Comparison of ENCODE assay signal across 19 cellular contexts in the genomic region with DNA sequence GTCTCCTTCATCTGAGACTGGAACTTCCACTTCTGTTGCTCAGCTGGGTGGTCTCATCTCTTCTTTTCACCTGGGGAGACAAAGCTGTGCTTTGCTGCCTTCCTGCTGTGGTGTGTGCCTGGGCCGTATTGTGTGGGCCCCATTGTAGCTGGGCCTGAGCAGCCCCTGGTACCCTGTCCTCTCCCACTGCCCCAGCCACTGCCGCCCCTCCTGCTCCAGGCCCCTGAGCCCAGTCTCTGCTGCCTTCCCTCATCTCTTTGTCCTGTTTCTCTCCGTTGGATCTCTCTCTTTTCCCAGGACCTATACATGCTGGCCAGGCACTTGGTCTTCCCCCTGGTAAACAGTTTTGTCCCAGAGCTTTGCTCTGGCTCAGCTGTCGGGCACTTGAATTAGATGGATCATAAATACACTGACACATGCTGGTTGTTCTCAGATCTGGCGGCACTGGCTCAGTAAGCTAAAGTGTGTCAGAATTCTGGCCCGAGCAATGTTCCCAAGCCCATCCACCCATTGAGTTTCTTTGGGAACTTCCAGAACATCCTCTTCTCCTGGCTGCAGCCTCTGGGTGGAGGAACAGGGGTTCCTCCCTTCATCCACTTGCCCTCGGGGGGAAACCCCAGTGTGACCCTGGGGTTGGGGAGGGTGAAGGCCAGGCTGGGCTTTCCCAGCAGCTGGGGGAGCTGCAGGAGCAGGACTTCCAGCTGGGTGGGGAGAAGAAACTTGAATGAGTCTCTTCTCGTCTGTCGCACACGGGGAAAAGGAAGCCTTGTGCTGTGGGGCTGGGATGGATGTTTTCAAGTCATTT.
DNase-seq lines count a peak whose midpoint lies in the region; ATAC-seq and TF ChIP-seq lines count a peak whose summit lies in the region.
"Had no signal": no experiment of that assay in that cellular context is flagged by ENCODE, and none has a peak within 500 bp of the region (broad histone marks: within the 10 kb centered on the region; RNA-seq: fewer than 3 reads in every experiment).

No MANE protein-coding gene starts in this region.

- ATAC-seq in GM18909 (IDR thresholded peaks at IDR 0.05; ENCODE audit: poor library complexity, unreplicated experiment): no peak

- DNase-seq in activated effector memory CD4-positive, alpha-beta T cell treated with anti-CD3 and anti-CD28 coated beads, Interleukin-2, amount 50 U/mL, for 16 hours: peak; percentile 42
- no peak for DNase-seq in activated effector memory CD4-positive, alpha-beta T cell treated with Interleukin-2 at 50 U/mL for 16 hours
- DNase-seq in glutamatergic neuron: peak; percentile 9
- DNase-seq in neuronal stem cell (ENCODE audit: low spot score): no peak
- DNase-seq in activated CD4-positive, alpha-beta T cell treated with anti-CD3 and anti-CD28 coated beads, Interleukin-2, amount 10 ng/mL, durations not matched to agents 7 days and 5 days: no peak
- no peak for DNase-seq in hypothalamus (lab: John Stamatoyannopoulos, UW)
- DNase-seq: activated CD4-positive, alpha-beta T cell treated with anti-CD3 and anti-CD28 coated beads, Interleukin-2, amount 50 U/mL, for 1 hour; C1 segment of cervical spinal cord; dermis blood vessel endothelial cell; DMS 273 treated with DMSO at 0.1 percent for 48 hours; erythroblast; MM.1S; NCI-H187 treated with DMSO at 0.1 percent for 48 hours; NCI-H345 had no signal

- no peaks in the 10 kb centered on the region for H3K27me3 ChIP-seq in neuronal stem cell (ENCODE audit: control insufficient read depth in 3 of 3, insufficient read depth in 3 of 3, low read depth in 1 of 3, low read length in 3 of 3)
- H3K27me3 ChIP-seq in thymus (ENCODE audit: control insufficient read depth, insufficient read depth): no peaks in the 10 kb centered on the region

- H2AFZ ChIP-seq in neuronal stem cell (ENCODE audit: low read length): no peak overlapping the region

- H3K36me3 ChIP-seq in neuronal stem cell (replicated peaks in 1 of 2; ENCODE audit: control insufficient read depth in 2 of 2, insufficient read depth in 2 of 2, low read length in 2 of 2) (peaks cover 20 to 87% of the 10 kb centered on the region in 2 donors), thymus (ENCODE audit: control insufficient read depth, insufficient read depth) (peaks cover 65% of the 10 kb centered on the region)

- CTCF ChIA-PET in activated CD4-positive, alpha-beta T cell treated with anti-CD3 and anti-CD28 coated beads, Interleukin-2, amount 10 ng/mL, durations not matched to agents 7 days and 5 days (lab: Charles Lee): interaction anchor here (0.6 to 2.0 kb wide), 3 partner anchors 10 to 220 kb away, joined by 3 to 12 read pairs (median 5); no protein-coding TSS in a partner anchor

- no peak overlapping the region for H3K4me2 ChIP-seq in neuronal stem cell (ENCODE audit: insufficient read depth, low read length, poor library complexity, severe bottlenecking)

- H3K4me3 ChIP-seq in neuronal stem cell (ENCODE audit: low read length in 2 of 2) (no peak overlapping the region), thymus (ENCODE audit: low read length) (peak overlapping the region; percentile 3)

- H3K4ac ChIP-seq in neuronal stem cell (ENCODE audit: low read length): no peak overlapping the region

- H3K9me3 ChIP-seq in neuronal stem cell (replicated peaks in 1 of 2; ENCODE audit: control insufficient read depth in 2 of 2, insufficient read depth in 1 of 2, low read depth in 1 of 2, low read length in 2 of 2): no peaks in the 10 kb centered on the region
- no peaks in the 10 kb centered on the region for H3K9me3 ChIP-seq in thymus (ENCODE audit: control insufficient read depth)

- H3K9ac ChIP-seq in neuronal stem cell (ENCODE audit: low read depth, low read length, poor library complexity): peak overlapping the region; percentile 25

- no peak overlapping the region for H3K23ac ChIP-seq in neuronal stem cell (ENCODE audit: low read depth, low read length, poor library complexity)

- no peak overlapping the region for H4K8ac ChIP-seq in neuronal stem cell (ENCODE audit: low read depth, low read length)

- peaks cover 2% of the 10 kb centered on the region for H3K9me3 Mint-ChIP-seq in glutamatergic neuron (ENCODE audit: unreplicated experiment)
- no peaks in the 10 kb centered on the region for H3K9me3 Mint-ChIP-seq in activated CD4-positive, alpha-beta T cell treated with anti-CD3 and anti-CD28 coated beads, Interleukin-2, amount 10 ng/mL, durations not matched to agents 7 days and 5 days
- H3K9me3 Mint-ChIP-seq: activated naive CD4-positive, alpha-beta T cell treated with anti-CD3 and anti-CD28 coated beads, Interleukin-2, amount 50 U/mL, for 24 hours; brain; stimulated activated naive CD8-positive, alpha-beta T cell treated with anti-CD3 and anti-CD28 coated beads, Interleukin-15, Interleukin-2, amounts not matched to agents 100 ng/mL and 50 ng/mL, for 24 hours had no signal

- H2BK12ac ChIP-seq in neuronal stem cell (ENCODE audit: low read length): no peak overlapping the region

- no peaks in the 10 kb centered on the region for H3K36me3 Mint-ChIP-seq in glutamatergic neuron (ENCODE audit: unreplicated experiment)
- H3K36me3 Mint-ChIP-seq in activated CD4-positive, alpha-beta T cell treated with anti-CD3 and anti-CD28 coated beads, Interleukin-2, amount 10 ng/mL, durations not matched to agents 7 days and 5 days (ENCODE audit: low read depth): peaks cover 58% of the 10 kb centered on the region

- POLR2A ChIA-PET in activated CD4-positive, alpha-beta T cell treated with anti-CD3 and anti-CD28 coated beads, Interleukin-2, amount 10 ng/mL, durations not matched to agents 7 days and 5 days (lab: Charles Lee): no interaction called here

- WGBS in neuronal stem cell (ENCODE audit: extremely low coverage in 2 of 2, insufficient read length in 2 of 2, insufficient replicate concordance in 1 of 2), 2 donors: no CpG with 5 or more reads among the region's 10 CpGs
- WGBS in thymus: 94% methylated on average over 10 of the region's 10 CpGs

- H2BK5ac ChIP-seq in neuronal stem cell (ENCODE audit: low read length): no peak overlapping the region

- no peak overlapping the region for H2BK15ac ChIP-seq in neuronal stem cell (ENCODE audit: low read length)

- H4K91ac ChIP-seq in neuronal stem cell (ENCODE audit: low read depth, low read length, poor library complexity): no peak overlapping the region

- peaks cover 0 to 23% of the 10 kb centered on the region in 2 donors for H3K4me1 ChIP-seq in neuronal stem cell (ENCODE audit: control insufficient read depth in 2 of 2, insufficient read depth in 1 of 2, low read depth in 1 of 2, low read length in 2 of 2)
- peaks cover 45% of the 10 kb centered on the region for H3K4me1 ChIP-seq in thymus (ENCODE audit: control insufficient read depth, insufficient read depth, low read length)

- H3K18ac ChIP-seq in neuronal stem cell (ENCODE audit: low read length): peak overlapping the region; percentile 46

- no peak overlapping the region for H2BK120ac ChIP-seq in neuronal stem cell (ENCODE audit: low read depth, low read length)

- peaks cover 25% of the 10 kb centered on the region for H3K4me1 Mint-ChIP-seq in glutamatergic neuron (ENCODE audit: low read depth, unreplicated experiment)
- peaks cover under 1% of the 10 kb centered on the region for H3K4me1 Mint-ChIP-seq in activated CD4-positive, alpha-beta T cell treated with anti-CD3 and anti-CD28 coated beads, Interleukin-2, amount 10 ng/mL, durations not matched to agents 7 days and 5 days
- H3K4me1 Mint-ChIP-seq: activated naive CD4-positive, alpha-beta T cell treated with anti-CD3 and anti-CD28 coated beads, Interleukin-2, amount 50 U/mL, for 24 hours had no signal

- peak overlapping the region; percentile 44 for H3K27ac Mint-ChIP-seq in glutamatergic neuron (ENCODE audit: unreplicated experiment)
- H3K27ac Mint-ChIP-seq in activated CD4-positive, alpha-beta T cell treated with anti-CD3 and anti-CD28 coated beads, Interleukin-2, amount 10 ng/mL, durations not matched to agents 7 days and 5 days: no peak overlapping the region
- H3K27ac Mint-ChIP-seq: activated naive CD4-positive, alpha-beta T cell treated with anti-CD3 and anti-CD28 coated beads, Interleukin-2, amount 50 U/mL, for 24 hours; stimulated activated naive CD8-positive, alpha-beta T cell treated with anti-CD3 and anti-CD28 coated beads, Interleukin-15, Interleukin-2, amounts not matched to agents 100 ng/mL and 50 ng/mL, for 24 hours had no signal

- no peaks in the 10 kb centered on the region for H3K79me1 ChIP-seq in neuronal stem cell (ENCODE audit: low read depth, low read length)

- H2AK5ac ChIP-seq in neuronal stem cell (ENCODE audit: low read depth, low read length): no peak overlapping the region

- H3K4me3 Mint-ChIP-seq in glutamatergic neuron (ENCODE audit: unreplicated experiment): no peak overlapping the region
- H3K4me3 Mint-ChIP-seq in activated CD4-positive, alpha-beta T cell treated with anti-CD3 and anti-CD28 coated beads, Interleukin-2, amount 10 ng/mL, durations not matched to agents 7 days and 5 days: no peak overlapping the region
- H3K4me3 Mint-ChIP-seq: activated naive CD4-positive, alpha-beta T cell treated with anti-CD3 and anti-CD28 coated beads, Interleukin-2, amount 50 U/mL, for 24 hours; brain; stimulated activated naive CD8-positive, alpha-beta T cell treated with anti-CD3 and anti-CD28 coated beads, Interleukin-15, Interleukin-2, amounts not matched to agents 100 ng/mL and 50 ng/mL, for 24 hours had no signal

- no peak for TF ChIP-seq CTCF in glutamatergic neuron (IDR thresholded peaks at IDR 0.05; ENCODE audit: partially characterized antibody, unreplicated experiment)

- H3K27ac ChIP-seq in neuronal stem cell (replicated peaks; ENCODE audit: low read length) (no peak overlapping the region), thymus (ENCODE audit: low read depth) (no peak overlapping the region)

- no peak overlapping the region for H3K14ac ChIP-seq in neuronal stem cell (ENCODE audit: low read length)

- H3K27me3 Mint-ChIP-seq in glutamatergic neuron (ENCODE audit: unreplicated experiment): peaks cover 6% of the 10 kb centered on the region
- no peaks in the 10 kb centered on the region for H3K27me3 Mint-ChIP-seq in activated CD4-positive, alpha-beta T cell treated with anti-CD3 and anti-CD28 coated beads, Interleukin-2, amount 10 ng/mL, durations not matched to agents 7 days and 5 days
- H3K27me3 Mint-ChIP-seq: activated naive CD4-positive, alpha-beta T cell treated with anti-CD3 and anti-CD28 coated beads, Interleukin-2, amount 50 U/mL, for 24 hours; brain; stimulated activated naive CD8-positive, alpha-beta T cell treated with anti-CD3 and anti-CD28 coated beads, Interleukin-15, Interleukin-2, amounts not matched to agents 100 ng/mL and 50 ng/mL, for 24 hours had no signal

Comparison
In these comparisons a context has a peak if more than half of its experiments do, and no peak if none do; other contexts are left out.
1. DNase-seq: peak in activated effector memory CD4-positive, alpha-beta T cell treated with anti-CD3 and anti-CD28 coated beads, Interleukin-2, amount 50 U/mL, for 16 hours (single experiment) and glutamatergic neuron (single experiment); none in activated effector memory CD4-positive, alpha-beta T cell treated with Interleukin-2 at 50 U/mL for 16 hours (single experiment), neuronal stem cell (single experiment), activated CD4-positive, alpha-beta T cell treated with anti-CD3 and anti-CD28 coated beads, Interleukin-2, amount 10 ng/mL, durations not matched to agents 7 days and 5 days (single experiment) and hypothalamus (0 of 51).